9 cellular contexts compared by ENCODE assay signal in the genomic region with DNA sequence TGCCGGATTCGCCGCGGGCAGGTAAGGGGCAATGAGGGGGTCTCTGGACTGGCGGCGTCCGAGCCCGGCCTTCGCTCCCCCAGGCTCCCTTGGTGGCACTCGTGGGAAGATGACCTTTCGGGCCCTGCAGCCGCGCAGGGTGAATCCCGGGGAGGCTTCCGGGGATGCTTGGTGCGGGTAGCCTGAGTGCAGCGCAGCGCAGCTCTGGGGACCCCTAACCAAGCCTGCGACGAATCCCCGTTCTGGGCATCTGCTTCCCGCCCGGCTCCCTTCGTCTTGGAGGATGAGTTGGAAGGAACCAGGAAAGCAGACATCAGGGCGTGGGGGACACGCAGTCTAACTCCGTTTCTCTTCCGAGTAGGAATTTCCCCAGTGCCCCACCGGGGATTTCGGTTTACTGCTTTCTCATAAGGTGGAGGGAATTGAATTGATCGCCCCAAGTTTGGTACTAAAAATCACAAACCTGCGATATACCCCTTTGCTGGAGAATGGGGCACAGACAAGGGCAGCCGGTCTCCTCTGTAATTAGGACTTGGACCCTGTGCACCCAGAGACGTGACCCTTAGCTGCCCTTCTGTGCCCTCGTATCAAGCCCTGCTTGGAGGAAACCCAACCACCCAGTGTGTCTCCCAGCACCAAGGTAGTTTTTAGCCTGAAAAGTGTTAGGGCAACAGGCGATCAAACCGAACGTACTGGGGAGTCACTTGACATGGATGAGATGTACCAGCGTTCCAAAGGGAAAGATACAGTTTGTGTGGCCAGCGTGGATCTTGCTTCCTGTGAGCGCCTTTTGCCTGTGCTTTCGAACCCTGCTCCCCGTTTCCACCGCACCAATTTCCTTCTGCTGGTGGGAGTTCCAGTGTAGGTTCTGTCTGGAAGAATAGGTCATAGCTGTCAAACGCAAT. TPM values are rescaled to one million over a fixed set of nuclear protein-coding genes. Genes with fewer than 3 reads are reported as not detected.
DNase-seq lines count a peak whose midpoint lies in the region; TF ChIP-seq lines count a peak whose summit lies in the region.
"Had no signal": no experiment of that assay in that cellular context is flagged by ENCODE, and none has a peak within 500 bp of the region (broad histone marks: within the 10 kb centered on the region; RNA-seq: fewer than 3 reads in every experiment).

No MANE protein-coding gene starts in this region.

- H3K4me3 ChIP-seq in HUES64 (ENCODE audit: low read length) (peak overlapping the region; percentile 79), fibroblast of lung (replicated peaks in 1 of 4; ENCODE audit: control extremely low read depth in 1 of 4, insufficient read depth in 1 of 4, low read depth in 3 of 4, low read length in 4 of 4) (peak overlapping the region in 2 of 4 experiments; percentile 49 to 56)

- H3K4me1 ChIP-seq in HUES64 (ENCODE audit: insufficient read depth, low read length) (peaks cover 8% of the 10 kb centered on the region; the same call in 1 of the 2 replicates), fibroblast of lung (ENCODE audit: control insufficient read depth, extremely low read depth, insufficient read depth, low read length) (no peaks in the 10 kb centered on the region)

- H3K9ac ChIP-seq in HUES64 (ENCODE audit: low read depth, low read length), result peak overlapping the region; percentile 36; the same call in 1 of the 2 replicates
- no peak overlapping the region for H3K9ac ChIP-seq in fibroblast of lung (ENCODE audit: insufficient read depth, low read length)

- H3K4me1 Mint-ChIP-seq in progenitor cell of endocrine pancreas (ENCODE audit: low read depth), result no peaks in the 10 kb centered on the region

- H3K27ac ChIP-seq in HUES64 (ENCODE audit: low read depth, low read length) (no peak overlapping the region), fibroblast of lung (ENCODE audit: insufficient read depth, low read length) (no peak overlapping the region)
- H3K27ac ChIP-seq: VCaP had no signal

- H3K36me3 ChIP-seq in HUES64 (ENCODE audit: insufficient read depth, low read length) (no peaks in the 10 kb centered on the region), fibroblast of lung (ENCODE audit: control insufficient read depth, insufficient read depth, low read length) (no peaks in the 10 kb centered on the region)

- H3K4me3 Mint-ChIP-seq in progenitor cell of endocrine pancreas (ENCODE audit: low read depth), result peak overlapping the region; percentile 71

- H3K27me3 ChIP-seq in HUES64 (ENCODE audit: insufficient read depth, low read length) (peaks cover 78% of the 10 kb centered on the region), fibroblast of lung (ENCODE audit: control insufficient read depth, insufficient read depth, low read length) (peaks cover 12% of the 10 kb centered on the region)

- TF ChIP-seq CTCF in fibroblast of lung (conservative IDR thresholded peaks at IDR 0.05 in 1 of 2, IDR thresholded peaks at IDR 0.05 in 1 of 2; ENCODE audit: low read depth in 1 of 2, low read length in 2 of 2) (no peak), progenitor cell of endocrine pancreas (IDR thresholded peaks at IDR 0.05; ENCODE audit: unreplicated experiment) (no peak)

- no peak overlapping the region for H3K27ac Mint-ChIP-seq in progenitor cell of endocrine pancreas

- no peaks in the 10 kb centered on the region for H3K36me3 Mint-ChIP-seq in progenitor cell of endocrine pancreas (ENCODE audit: insufficient read depth)

- H3K9me3 Mint-ChIP-seq in progenitor cell of endocrine pancreas (ENCODE audit: low read depth), result no peaks in the 10 kb centered on the region

- peak overlapping the region; percentile 90 for H3K4me2 ChIP-seq in fibroblast of lung (ENCODE audit: extremely low read depth, insufficient read depth, low read length)

- H4K20me1 ChIP-seq in fibroblast of lung (ENCODE audit: control insufficient read depth, extremely low read depth, insufficient read depth, low read length), result no peaks in the 10 kb centered on the region

- 36% methylated on average over 45 of the region's 45 CpGs for WGBS in HUES64

- DNase-seq in activated gamma-delta T cell treated with Interleukin-2 at 50 U/mL for 16 hours (peak; percentile 4), activated gamma-delta T cell (lab: John Stamatoyannopoulos, UW) (no peak), fibroblast of lung (ENCODE audit: low read depth in 2 of 2) (no peak), progenitor cell of endocrine pancreas (ENCODE audit: low spot score, unreplicated experiment) (no peak), NCI-H69 (lab: John Stamatoyannopoulos, UW) (no peak), DMS53 treated with DMSO at 0.1 percent for 48 hours (lab: John Stamatoyannopoulos, UW; ENCODE audit: unreplicated experiment) (no peak)
- DNase-seq in stimulated activated CD4-positive, alpha-beta T cell treated with anti-CD3 and anti-CD28 coated beads, Interleukin-1b, Interleukin-23, amount 100 ng/mL, for 48 hours, result no peak

- peaks cover 85% of the 10 kb centered on the region for H3K27me3 Mint-ChIP-seq in progenitor cell of endocrine pancreas

- H2AFZ ChIP-seq in fibroblast of lung (ENCODE audit: low read length), result no peak overlapping the region

- no peaks in the 10 kb centered on the region for H3K79me2 ChIP-seq in fibroblast of lung (ENCODE audit: control insufficient read depth, insufficient read depth, low read length)

- H3K9me3 ChIP-seq in HUES64 (ENCODE audit: insufficient read depth, low read depth, low read length) (no peaks in the 10 kb centered on the region), fibroblast of lung (ENCODE audit: control insufficient read depth, insufficient read depth, low read depth, low read length) (no peaks in the 10 kb centered on the region)

RNA-seq across cellular contexts. Expression of a gene that starts 1.0 kb away (rescaled TPM):
- polyA plus RNA-seq in HUES64 (2013, experiment 1 of 2), result 0.65 TPM
- polyA plus RNA-seq in HUES64 (2013, experiment 2 of 2), result not detected
- total RNA-seq in fibroblast of lung, result 0.17 TPM in 1 of 2 replicates, not detected in the other
- polyA plus RNA-seq in fibroblast of lung, result not detected in 2 replicates
- polyA plus RNA-seq in fibroblast of lung (2012), result not detected in 2 replicates
- not detected in 2 replicates for polyA minus RNA-seq in fibroblast of lung (ENCODE audit: low replicate concordance)
- 0.16 and 0.57 TPM in 2 replicates for total RNA-seq in progenitor cell of endocrine pancreas

RNA-seq across cellular contexts. Expression of a gene that starts 52.0 kb away (rescaled TPM):
- 19.3 TPM for polyA plus RNA-seq in HUES64 (2013, experiment 1 of 2)
- polyA plus RNA-seq in HUES64 (2013, experiment 2 of 2), result 18.6 TPM
- 3.3 and 6.2 TPM in 2 replicates for total RNA-seq in fibroblast of lung
- polyA plus RNA-seq in fibroblast of lung, result 0.36 and 0.42 TPM in 2 replicates
- polyA plus RNA-seq in fibroblast of lung (2012), result 0.12 and 0.36 TPM in 2 replicates
- 0.48 and 1.4 TPM in 2 replicates for polyA minus RNA-seq in fibroblast of lung (ENCODE audit: low replicate concordance)
- 13.8 and 14.0 TPM in 2 replicates for total RNA-seq in progenitor cell of endocrine pancreas
